ENCODE assay signal across 15 cellular contexts in genomic region chr7:16055263-16055976, GRCh38.
DNase-seq lines count a peak whose midpoint lies in the region; ATAC-seq and TF ChIP-seq lines count a peak whose summit lies in the region.
"Had no signal": no experiment of that assay in that cellular context is flagged by ENCODE, and none has a peak within 500 bp of the region (broad histone marks: within the 10 kb centered on the region; RNA-seq: fewer than 3 reads in every experiment).

No MANE protein-coding gene starts in this region.

- H2AFZ ChIP-seq in OCI-LY7 (ENCODE audit: low read length), result no peak overlapping the region

- H3K4me1 ChIP-seq in OCI-LY7 (ENCODE audit: insufficient read depth, low read length, poor library complexity, severe bottlenecking), result no peaks in the 10 kb centered on the region
- H3K4me1 ChIP-seq: prostate gland, upper lobe of left lung had no signal

- ATAC-seq in GM18498 (IDR thresholded peaks at IDR 0.05; ENCODE audit: unreplicated experiment), result peak; percentile 86
- ATAC-seq in GM19463 (IDR thresholded peaks at IDR 0.05; ENCODE audit: unreplicated experiment), result peak; percentile 85
- peak; percentile 81 for ATAC-seq in HG02981 (IDR thresholded peaks at IDR 0.05; ENCODE audit: unreplicated experiment)
- ATAC-seq in left colon, result no peak
- ATAC-seq in activated CD4-positive, CD25-positive, alpha-beta regulatory T cell treated with anti-CD3 and anti-CD28 coated beads, Interleukin-2, amount 50 U/mL, for 24 hours, result no peak
- ATAC-seq: left lung had no signal

- POLR2A ChIA-PET in OCI-LY7 (lab: Charles Lee), result no interaction called here

- H3K79me2 ChIP-seq in OCI-LY7 (ENCODE audit: insufficient read depth, low read depth, low read length), result no peaks in the 10 kb centered on the region

- TF ChIP-seq CTCF in OCI-LY7 (conservative IDR thresholded peaks at IDR 0.05; ENCODE audit: low read length), result no peak

- no peaks in the 10 kb centered on the region; the same call in 1 of the 2 replicates for H3K9me2 ChIP-seq in OCI-LY7 (ENCODE audit: insufficient read depth, low read length)

- DNase-seq in OCI-LY7 (ENCODE audit: low spot score), result peak; percentile 8
- DNase-seq in DMS79 treated with DMSO at 0.1 percent for 48 hours (lab: John Stamatoyannopoulos, UW), result no peak
- DNase-seq in left colon, result no peak
- DNase-seq in stimulated activated CD4-positive, alpha-beta T cell treated with anti-CD3 and anti-CD28 coated beads, Interleukin-1b, Interleukin-23, amount 100 ng/mL, for 48 hours, result no peak
- DNase-seq: activated CD4-positive, alpha-beta memory T cell treated with anti-CD3 and anti-CD28 coated beads, Interleukin-2, amount 10 ng/mL, durations not matched to agents 7 days and 5 days; cortex of kidney; left lung; NCI-H446; upper lobe of left lung had no signal

- no peaks in the 10 kb centered on the region for H3K9me3 ChIP-seq in OCI-LY7 (ENCODE audit: low read length)
- H3K9me3 ChIP-seq: left lung, prostate gland, upper lobe of left lung had no signal

- no peaks in the 10 kb centered on the region for H4K20me1 ChIP-seq in OCI-LY7 (ENCODE audit: insufficient read depth, low read length)

- no peak overlapping the region for H3K4me3 ChIP-seq in OCI-LY7 (ENCODE audit: low read depth, low read length, poor library complexity, severe bottlenecking)
- H3K4me3 ChIP-seq: left lung, prostate gland, upper lobe of left lung had no signal

- no peak overlapping the region for H3K27ac ChIP-seq in OCI-LY7 (ENCODE audit: low read depth, low read length, poor library complexity, severe bottlenecking)
- H3K27ac ChIP-seq: KMS-11, left lung, prostate gland, upper lobe of left lung had no signal

- CTCF ChIA-PET in OCI-LY7 (lab: Charles Lee; ENCODE audit: unreplicated experiment), result no interaction called here

- H3K4me2 ChIP-seq in OCI-LY7 (ENCODE audit: low read length), result no peak overlapping the region
- H3K4me2 ChIP-seq: KMS-11 had no signal

- intact Hi-C loops in OCI-LY7 (cut with micrococcal nuclease; ENCODE audit: unreplicated experiment) (no loop called here), left colon (cut with DNase I, micrococcal nuclease) (no loop called here)

- no TSS peak for BruUV-seq in OCI-LY7 (replicated peaks; lab: Mats Ljungman, UMichigan)

- H3K36me3 ChIP-seq in OCI-LY7 (ENCODE audit: insufficient read depth, low read length), result no peaks in the 10 kb centered on the region
- H3K36me3 ChIP-seq: left lung, prostate gland, upper lobe of left lung had no signal

Comparison
In these comparisons a context has a peak if more than half of its experiments do, and no peak if none do; other contexts are left out.
1. ATAC-seq: peak in GM18498 (single experiment), GM19463 (single experiment) and HG02981 (single experiment); none in left colon (single experiment) and activated CD4-positive, CD25-positive, alpha-beta regulatory T cell treated with anti-CD3 and anti-CD28 coated beads, Interleukin-2, amount 50 U/mL, for 24 hours (0 of 2).